19 cellular contexts compared by ENCODE assay signal in genomic region chr7:80309377-80309776, GRCh38.
"Had no signal": no experiment of that assay in that cellular context is flagged by ENCODE, and none has a peak within 500 bp of the region (broad histone marks: within the 10 kb centered on the region; RNA-seq: fewer than 3 reads in every experiment).

No MANE protein-coding gene starts in this region.

- H3K36me3 ChIP-seq: neutrophil, spleen, stomach, thoracic aorta, transverse colon had no signal

- H3K4me1 ChIP-seq: spleen had no signal

- DNase-seq: cortex of kidney; dorsolateral prefrontal cortex; effector CD8-positive, alpha-beta T cell; foreskin melanocyte; head of caudate nucleus; kidney glomerular epithelial cell; mucosa of descending colon; posterior cingulate gyrus; spleen; stimulated activated CD4-positive, alpha-beta T cell treated with anti-CD3 and anti-CD28 coated beads, Interleukin-4, amount 100 ng/mL, for 24 hours; stomach; substantia nigra; transverse colon had no signal

- H3K4me3 ChIP-seq: dorsolateral prefrontal cortex, hepatocyte, mucosa of descending colon, spleen, stomach, thoracic aorta, transverse colon had no signal

- H3K27me3 Mint-ChIP-seq: stimulated activated memory B cell treated with anti-CD40 and anti-IgM and Interleukin-4, amounts not matched to agents 10 μg/mL and 1 μg/mL and 100 μg/mL, for 72 hours had no signal

- H3K27ac Mint-ChIP-seq: stimulated activated memory B cell treated with anti-CD40 and anti-IgM and Interleukin-4, amounts not matched to agents 10 μg/mL and 1 μg/mL and 100 μg/mL, for 72 hours had no signal

- H3K4me1 Mint-ChIP-seq: stimulated activated memory B cell treated with anti-CD40 and anti-IgM and Interleukin-4, amounts not matched to agents 10 μg/mL and 1 μg/mL and 100 μg/mL, for 72 hours had no signal

- H3K4me3 Mint-ChIP-seq: stimulated activated memory B cell treated with anti-CD40 and anti-IgM and Interleukin-4, amounts not matched to agents 10 μg/mL and 1 μg/mL and 100 μg/mL, for 72 hours had no signal

- H2AFZ ChIP-seq: hepatocyte had no signal

- H3K4me2 ChIP-seq: hepatocyte had no signal

- H3K27me3 ChIP-seq: dorsolateral prefrontal cortex, hepatocyte, neutrophil, spleen, stomach, transverse colon had no signal

- ATAC-seq: mucosa of descending colon; naive thymus-derived CD8-positive, alpha-beta T cell; sciatic nerve; stimulated activated memory B cell treated with anti-CD40 and anti-IgM and Interleukin-4, amounts not matched to agents 10 μg/mL and 1 μg/mL and 100 μg/mL, for 72 hours had no signal

- H3K9me3 ChIP-seq: mucosa of descending colon, neutrophil, stomach, thoracic aorta, transverse colon had no signal

- H3K27ac ChIP-seq: dorsolateral prefrontal cortex, hepatocyte, neutrophil, spleen, stomach, thoracic aorta, transverse colon had no signal

- H3K36me3 Mint-ChIP-seq: naive thymus-derived CD8-positive, alpha-beta T cell; stimulated activated memory B cell treated with anti-CD40 and anti-IgM and Interleukin-4, amounts not matched to agents 10 μg/mL and 1 μg/mL and 100 μg/mL, for 72 hours had no signal

- H3K79me2 ChIP-seq: hepatocyte had no signal
